ENCODE assay signal across 8 cellular contexts in genomic region chrX:56564182-56564885, GRCh38. TPM values are rescaled to one million over a fixed set of nuclear protein-coding genes. Genes with fewer than 3 reads are reported as not detected.
A peak's percentile ranks its signal among the peaks of the same experiment; 100 is the strongest.
DNase-seq lines count a peak whose midpoint lies in the region; ATAC-seq, FAIRE-seq and TF ChIP-seq lines count a peak whose summit lies in the region.

No MANE protein-coding gene starts in this region.

- FAIRE-seq in endothelial cell of umbilical vein (lab: Jason Lieb, UNC): no peak

- dilution Hi-C loops in endothelial cell of umbilical vein (cut with MboI; ENCODE audit: extremely low pct_ligation_motif_present, low sequenced_read_pairs): no loop called here

- peak overlapping the region; percentile 77 for H3K4me3 ChIP-seq in Jurkat, Clone E6-1 (ENCODE audit: low read length)
- H3K4me3 ChIP-seq in endothelial cell of umbilical vein (replicated peaks in 1 of 3; ENCODE audit: insufficient read depth in 1 of 3, low read depth in 1 of 3, low read length in 3 of 3) (peak overlapping the region; percentile 22 to 79 (median 78)), mucosa of rectum (ENCODE audit: low read length in 2 of 2) (peak overlapping the region; percentile 85 to 92), subcutaneous abdominal adipose tissue (ENCODE audit: low read depth in 1 of 5, low read length in 5 of 5) (peak overlapping the region; percentile 75 to 84 (median 84))

- H3K4me2 ChIP-seq in endothelial cell of umbilical vein (ENCODE audit: insufficient read depth, low read length): peak overlapping the region; percentile 94

- intact Hi-C loops in endothelial cell of umbilical vein (cut with micrococcal nuclease): loop anchor here (5.0 kb wide), 1 partner anchor 1757 kb away; the partner anchor contains the start of gene MAGED2

- H3K4me1 ChIP-seq in endothelial cell of umbilical vein (ENCODE audit: control insufficient read depth, extremely low read depth, insufficient read depth, low read length): peaks cover 18% of the 10 kb centered on the region
- H3K4me1 ChIP-seq in mucosa of rectum (ENCODE audit: control insufficient read depth in 2 of 2, insufficient read depth in 2 of 2, low read length in 2 of 2): peaks cover 0 to 2% of the 10 kb centered on the region in 2 donors
- peaks cover 0 to 34% (median 28%) of the 10 kb centered on the region in 5 donors for H3K4me1 ChIP-seq in subcutaneous abdominal adipose tissue (ENCODE audit: control insufficient read depth in 5 of 5, insufficient read depth in 5 of 5, low read length in 5 of 5)

- H3K27me3 ChIP-seq in endothelial cell of umbilical vein (ENCODE audit: control insufficient read depth in 2 of 2, insufficient read depth in 2 of 2, low read length in 2 of 2) (no peaks in the 10 kb centered on the region), mucosa of rectum (ENCODE audit: control insufficient read depth in 2 of 2, insufficient read depth in 2 of 2, low read length in 2 of 2) (peaks cover 0 to 3% of the 10 kb centered on the region in 2 donors), subcutaneous abdominal adipose tissue (ENCODE audit: control insufficient read depth in 5 of 5, insufficient read depth in 4 of 5, low read length in 5 of 5) (peaks cover 0 to 8% (median 6%) of the 10 kb centered on the region in 5 donors)

- no peaks in the 10 kb centered on the region for H3K36me3 ChIP-seq in endothelial cell of umbilical vein (ENCODE audit: control insufficient read depth in 2 of 2, extremely low read depth in 1 of 2, insufficient read depth in 2 of 2, low read length in 2 of 2)
- no peaks in the 10 kb centered on the region for H3K36me3 ChIP-seq in mucosa of rectum (ENCODE audit: control insufficient read depth in 2 of 2, insufficient read depth in 2 of 2, low read length in 2 of 2)
- no peaks in the 10 kb centered on the region for H3K36me3 ChIP-seq in subcutaneous abdominal adipose tissue (ENCODE audit: control insufficient read depth in 5 of 5, insufficient read depth in 5 of 5, low read length in 5 of 5)

- H3K9ac ChIP-seq in endothelial cell of umbilical vein (replicated peaks; ENCODE audit: extremely low read depth, insufficient read depth, low read length) (peak overlapping the region; percentile 81), mucosa of rectum (ENCODE audit: low read depth in 1 of 2, low read length in 2 of 2) (peak overlapping the region; percentile 89), subcutaneous abdominal adipose tissue (ENCODE audit: low read length in 5 of 5) (peak overlapping the region; percentile 68 to 91 (median 85))

- no TSS peak for BruUV-seq in endothelial cell of umbilical vein (replicated peaks; lab: Mats Ljungman, UMichigan)

- H2AFZ ChIP-seq in endothelial cell of umbilical vein (ENCODE audit: low read depth, low read length): no peak overlapping the region

- CTCF ChIA-PET in endothelial cell of umbilical vein (lab: Charles Lee): no interaction called here

- H3K27ac ChIP-seq in endothelial cell of umbilical vein (ENCODE audit: insufficient read depth, low read depth, low read length) (peak overlapping the region; percentile 53), mucosa of rectum (ENCODE audit: low read depth in 2 of 2, low read length in 2 of 2) (peak overlapping the region; percentile 92 to 94), subcutaneous abdominal adipose tissue (ENCODE audit: low read depth, low read length) (peak overlapping the region; percentile 93)

- ATAC-seq in GM19351 (IDR thresholded peaks at IDR 0.05; ENCODE audit: unreplicated experiment): peak; percentile 11

- peaks cover 46% of the 10 kb centered on the region for H3K79me2 ChIP-seq in endothelial cell of umbilical vein (ENCODE audit: control insufficient read depth, insufficient read depth, low read length)

- H3K9me3 ChIP-seq in endothelial cell of umbilical vein (replicated peaks; ENCODE audit: control insufficient read depth, insufficient read depth, low read length): no peaks in the 10 kb centered on the region
- H3K9me3 ChIP-seq in mucosa of rectum (ENCODE audit: control insufficient read depth in 2 of 2, low read length in 2 of 2): no peaks in the 10 kb centered on the region
- H3K9me3 ChIP-seq in subcutaneous abdominal adipose tissue (ENCODE audit: control insufficient read depth in 5 of 5, low read length in 5 of 5): no peaks in the 10 kb centered on the region

- no peaks in the 10 kb centered on the region for H3K9me1 ChIP-seq in endothelial cell of umbilical vein (replicated peaks; ENCODE audit: control insufficient read depth, extremely low read depth, insufficient read depth, low read length)

- peak; percentile 12 for DNase-seq in AG20443 (ENCODE audit: low spot score)
- DNase-seq in Jurkat, Clone E6-1 (ENCODE audit: low read depth, low spot score): no peak
- DNase-seq in activated CD4-positive, alpha-beta T cell treated with anti-CD3 and anti-CD28 coated beads for 48 hours: peak; percentile 52
- peak; percentile 40 for DNase-seq in endothelial cell of umbilical vein (ENCODE audit: low read depth, low spot score)
- no peak for DNase-seq in GDM1 (lab: John Stamatoyannopoulos, UW)

- no peak for TF ChIP-seq CTCF in endothelial cell of umbilical vein (IDR thresholded peaks at IDR 0.05; ENCODE audit: extremely low read depth in 1 of 2, insufficient read depth in 1 of 2, low read depth in 1 of 2, low read length in 2 of 2)

- no peaks in the 10 kb centered on the region for H4K20me1 ChIP-seq in endothelial cell of umbilical vein (replicated peaks; ENCODE audit: control insufficient read depth, extremely low read depth, insufficient read depth, low read length)

- POLR2A ChIA-PET in endothelial cell of umbilical vein (lab: Charles Lee): no interaction called here

- TF ChIP-seq POLR2A in endothelial cell of umbilical vein (IDR thresholded peaks at IDR 0.05; ENCODE audit: low read depth, low read length): no peak

TF ChIP-seq in endothelial cell of umbilical vein, 7 proteins besides CTCF, POLR2A, EP300 and RAD21:
- TF ChIP-seq MAX (IDR thresholded peaks at IDR 0.05; ENCODE audit: insufficient read depth, insufficient read length) (no peak), MYC (IDR thresholded peaks at IDR 0.05; ENCODE audit: low read depth, low read length) (no peak), JUN (IDR thresholded peaks at IDR 0.05; ENCODE audit: borderline replicate concordance, insufficient read depth, insufficient read length, low read depth) (no peak), POLR2AphosphoS5 (IDR thresholded peaks at IDR 0.05; ENCODE audit: insufficient read depth, low read depth, low read length) (no peak), FOS (IDR thresholded peaks at IDR 0.05; ENCODE audit: borderline replicate concordance, insufficient read depth, low read length) (no peak), GATA2 (IDR thresholded peaks at IDR 0.05; ENCODE audit: insufficient read depth, insufficient read length, low read depth, low read length) (no peak), EZH2 (IDR thresholded peaks at IDR 0.05; ENCODE audit: borderline replicate concordance, low read depth, low read length, severe bottlenecking) (no peak)

RNA-seq across cellular contexts. Expression of gene UBQLN2, which starts 0.9 kb away (rescaled TPM):
- polyA plus RNA-seq in Jurkat, Clone E6-1 (2012; ENCODE audit: insufficient read depth, insufficient read length): 16.6 TPM
- total RNA-seq in endothelial cell of umbilical vein: 22.8 and 25.3 TPM in 2 replicates
- 13.1 and 17.1 TPM in 2 replicates for polyA plus RNA-seq in endothelial cell of umbilical vein
- 18.3 and 18.4 TPM in 2 replicates for polyA plus RNA-seq in endothelial cell of umbilical vein (2011; cell fraction: cytosol; rRNA removed)
- 11.1 and 12.2 TPM in 2 replicates for polyA plus RNA-seq in endothelial cell of umbilical vein (2011; cell fraction: nucleus; rRNA removed)
- 17.4 and 18.9 TPM in 2 replicates for polyA plus RNA-seq in endothelial cell of umbilical vein (2012)
- 26.0 and 27.4 TPM in 2 replicates for polyA minus RNA-seq in endothelial cell of umbilical vein
- 32.5 TPM for polyA minus RNA-seq in endothelial cell of umbilical vein (2011; cell fraction: cytosol; rRNA and poly(A)+ RNA removed)
- polyA minus RNA-seq in endothelial cell of umbilical vein (2011; cell fraction: nucleus; rRNA and poly(A)+ RNA removed): 20.6 and 26.9 TPM in 2 replicates

Comparison
In these comparisons a context has a peak if more than half of its experiments do, and no peak if none do; other contexts are left out.
1. DNase-seq: peak in AG20443 (single experiment), activated CD4-positive, alpha-beta T cell treated with anti-CD3 and anti-CD28 coated beads for 48 hours (single experiment) and endothelial cell of umbilical vein (single experiment); none in Jurkat, Clone E6-1 (single experiment) and GDM1 (single experiment).
2. Peak in every context shown above with its lines, with median percentiles within 50 percentile points of each other: H3K4me3 ChIP-seq, H3K27ac ChIP-seq and H3K9ac ChIP-seq.